22 cellular contexts compared by ENCODE assay signal in the genomic region with DNA sequence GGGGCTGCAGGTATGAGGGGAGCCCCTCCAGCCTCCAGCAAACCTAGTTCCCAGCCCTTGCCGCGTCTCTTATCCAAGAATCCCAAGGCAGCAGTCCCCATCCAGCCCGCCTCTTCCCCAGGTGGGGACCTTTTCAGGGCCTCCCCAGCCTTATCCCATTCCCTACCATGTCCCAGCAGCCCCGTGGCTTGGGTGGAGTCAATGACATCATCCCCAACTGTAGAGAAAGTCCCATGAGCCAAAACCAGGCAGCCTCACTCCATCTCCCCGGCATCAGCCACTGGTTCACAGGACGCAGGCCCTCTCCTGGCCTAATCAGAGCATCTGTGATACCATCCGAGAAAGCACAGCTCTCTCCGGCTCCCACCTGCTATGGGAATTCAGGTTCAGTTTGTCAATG.
DNase-seq lines count a peak whose midpoint lies in the region; ATAC-seq and TF ChIP-seq lines count a peak whose summit lies in the region.
"Had no signal": no experiment of that assay in that cellular context is flagged by ENCODE, and none has a peak within 500 bp of the region (broad histone marks: within the 10 kb centered on the region; RNA-seq: fewer than 3 reads in every experiment).

No MANE protein-coding gene starts in this region.

- peak overlapping the region; percentile 41 to 78 for H3K27ac ChIP-seq in right atrium auricular region
- peak overlapping the region; percentile 2 for H3K27ac ChIP-seq in suprapubic skin
- no peak overlapping the region for H3K27ac ChIP-seq in aorta (ENCODE audit: low read depth in 1 of 2, low read length in 2 of 2)
- H3K27ac ChIP-seq: 22Rv1, epithelial cell of prostate, thoracic aorta had no signal

- TF ChIP-seq EP300 in suprapubic skin (IDR thresholded peaks at IDR 0.05): no peak

- intact Hi-C loops in activated CD4-positive, alpha-beta T cell treated with anti-CD3 and anti-CD28 coated beads for 36 hours (cut with DNase I, micrococcal nuclease): no loop called here
- intact Hi-C loops in aorta (cut with DNase I): no loop called here

- no peak for DNase-seq in activated CD4-positive, alpha-beta T cell treated with anti-CD3 and anti-CD28 coated beads for 36 hours
- DNase-seq in activated CD4-positive, alpha-beta T cell treated with anti-CD3 and anti-CD28 coated beads for 4 hours: no peak
- DNase-seq in SW480 (ENCODE audit: low spot score) (peak; percentile 32), right atrium auricular region (ENCODE audit: low spot score) (no peak), suprapubic skin (ENCODE audit: low spot score in 2 of 2) (no peak), aorta (no peak), kidney tubule cell (ENCODE audit: low spot score) (no peak)
- DNase-seq: activated CD8-positive, alpha-beta T cell treated with anti-CD3 and anti-CD28 coated beads for 36 hours; DMS79; KBM-7; NCI-H1092 treated with DMSO at 0.1 percent for 48 hours; NCI-H2171 treated with DMSO at 0.1 percent for 48 hours; NCI-H82; occipital lobe; Peyer's patch; stimulated activated CD4-positive, alpha-beta T cell treated with anti-CD3 and anti-CD28 coated beads, Interleukin-2, amount 100 ng/mL, for 48 hours had no signal

- H3K4me3 ChIP-seq in right atrium auricular region (no peak overlapping the region), suprapubic skin (no peak overlapping the region), aorta (ENCODE audit: low read length in 2 of 2) (no peak overlapping the region)
- H3K4me3 ChIP-seq: Peyer's patch, thoracic aorta had no signal

- H3K4me3 Mint-ChIP-seq in activated CD4-positive, alpha-beta T cell treated with anti-CD3 and anti-CD28 coated beads for 36 hours: no peak overlapping the region
- H3K4me3 Mint-ChIP-seq: activated CD8-positive, alpha-beta T cell treated with anti-CD3 and anti-CD28 coated beads for 36 hours; activated T-helper 1 cell treated with anti-CD3 and anti-CD28 coated beads, Interleukin-12 subunit alpha, Interleukin-12 subunit beta, Interleukin-2, Interleukin-4 antibody, amounts not matched to agents 30 ng/mL and 10 ng/mL and 1 ng/mL, durations not matched to agents 14 hours and 24 hours and 36 hours; CD14-positive monocyte had no signal

- TF ChIP-seq POLR2A in suprapubic skin (IDR thresholded peaks at IDR 0.05): no peak

- peaks cover 7% of the 10 kb centered on the region for H3K36me3 Mint-ChIP-seq in activated CD4-positive, alpha-beta T cell treated with anti-CD3 and anti-CD28 coated beads for 36 hours (ENCODE audit: low read depth)

- 50% methylated on average over 8 of the region's 8 CpGs for WGBS in suprapubic skin
- WGBS in aorta, 2 donors: 59 to 69% methylated on average over 6 to 8 of the region's 8 CpGs

- H3K9me3 ChIP-seq in right atrium auricular region (no peaks in the 10 kb centered on the region), suprapubic skin (no peaks in the 10 kb centered on the region), aorta (ENCODE audit: control insufficient read depth, low read length) (no peaks in the 10 kb centered on the region)
- H3K9me3 ChIP-seq: Peyer's patch, thoracic aorta had no signal

- TF ChIP-seq CTCF in right atrium auricular region (IDR thresholded peaks at IDR 0.05) (no peak), suprapubic skin (IDR thresholded peaks at IDR 0.05) (no peak)

- CTCF ChIA-PET in activated CD4-positive, alpha-beta T cell treated with anti-CD3 and anti-CD28 coated beads for 36 hours (lab: Charles Lee): no interaction called here

- peaks cover 2% of the 10 kb centered on the region for H3K4me1 Mint-ChIP-seq in activated CD4-positive, alpha-beta T cell treated with anti-CD3 and anti-CD28 coated beads for 36 hours

- ATAC-seq in activated CD4-positive, alpha-beta T cell treated with anti-CD3 and anti-CD28 coated beads for 36 hours: no peak
- ATAC-seq in aorta (ENCODE audit: low FRiP score) (no peak), GM18502 (IDR thresholded peaks at IDR 0.05; ENCODE audit: poor library complexity, unreplicated experiment) (no peak)
- ATAC-seq: activated CD8-positive, alpha-beta T cell treated with anti-CD3 and anti-CD28 coated beads for 36 hours had no signal

- H3K4me1 ChIP-seq in right atrium auricular region: peaks cover 0 to 51% of the 10 kb centered on the region in 2 donors
- peaks cover 39% of the 10 kb centered on the region for H3K4me1 ChIP-seq in suprapubic skin
- H3K4me1 ChIP-seq in aorta (ENCODE audit: control insufficient read depth in 1 of 2, insufficient read depth in 2 of 2, low read length in 2 of 2): no peaks in the 10 kb centered on the region
- H3K4me1 ChIP-seq: Peyer's patch had no signal

- POLR2A ChIA-PET in activated CD4-positive, alpha-beta T cell treated with anti-CD3 and anti-CD28 coated beads for 36 hours (lab: Charles Lee): no interaction called here

- H3K36me3 ChIP-seq in right atrium auricular region (peaks cover 4% of the 10 kb centered on the region), suprapubic skin (peaks cover 43% of the 10 kb centered on the region), aorta (ENCODE audit: control insufficient read depth in 1 of 2, insufficient read depth in 2 of 2, low read length in 1 of 2) (no peaks in the 10 kb centered on the region)

- H3K9me3 Mint-ChIP-seq in activated CD4-positive, alpha-beta T cell treated with anti-CD3 and anti-CD28 coated beads for 36 hours (ENCODE audit: low read depth): no peaks in the 10 kb centered on the region
- H3K9me3 Mint-ChIP-seq: CD14-positive monocyte had no signal

- H3K27me3 ChIP-seq in right atrium auricular region: no peaks in the 10 kb centered on the region
- H3K27me3 ChIP-seq in suprapubic skin: no peaks in the 10 kb centered on the region
- H3K27me3 ChIP-seq in aorta (ENCODE audit: control insufficient read depth in 1 of 2, insufficient read depth in 2 of 2, low read length in 1 of 2): no peaks in the 10 kb centered on the region
- H3K27me3 ChIP-seq: Peyer's patch had no signal

- no peaks in the 10 kb centered on the region for H3K27me3 Mint-ChIP-seq in activated CD4-positive, alpha-beta T cell treated with anti-CD3 and anti-CD28 coated beads for 36 hours
- H3K27me3 Mint-ChIP-seq: activated CD8-positive, alpha-beta T cell treated with anti-CD3 and anti-CD28 coated beads for 36 hours had no signal

- H3K27ac Mint-ChIP-seq in activated CD4-positive, alpha-beta T cell treated with anti-CD3 and anti-CD28 coated beads for 36 hours: peak overlapping the region; percentile 4

Comparison
In these comparisons a context has a peak if more than half of its experiments do, and no peak if none do; other contexts are left out.
1. H3K27ac ChIP-seq: peak in right atrium auricular region (2 of 2) and suprapubic skin (single experiment); none in aorta (0 of 2).